In the genomic region with DNA sequence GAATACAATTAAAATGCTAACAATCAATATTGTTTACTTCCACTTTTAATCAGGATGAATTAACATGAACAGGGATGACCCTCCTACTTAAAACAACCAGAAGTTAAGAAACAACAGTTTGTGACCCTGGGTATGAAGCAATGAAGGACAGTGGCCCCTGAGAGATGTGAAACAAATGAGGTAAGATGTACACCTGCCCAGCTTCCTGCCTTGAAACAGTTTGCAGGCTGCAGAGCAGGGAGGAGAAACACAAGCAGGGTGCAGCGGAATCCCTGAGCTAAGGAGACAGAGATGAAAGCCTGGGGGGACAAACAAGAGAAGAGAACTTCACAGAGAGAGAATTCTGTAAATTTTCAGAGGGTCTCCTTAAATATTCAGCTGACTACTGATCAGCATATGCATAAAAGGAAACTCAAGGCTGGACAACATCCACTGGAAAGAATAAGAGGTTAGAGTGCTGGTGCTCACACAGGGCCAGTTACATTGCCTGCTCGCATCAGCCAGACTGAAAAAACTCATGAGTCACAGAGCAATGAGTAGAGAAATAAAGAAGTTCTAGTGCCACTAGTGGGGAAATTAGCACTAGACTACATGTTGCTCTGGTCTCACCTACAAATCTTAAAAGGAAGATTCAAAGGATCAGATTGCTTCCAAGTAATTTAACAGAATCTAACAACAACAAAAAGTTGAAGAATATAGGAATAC, we compare ENCODE assay signal across 14 cellular contexts.
A peak's percentile ranks its signal among the peaks of the same experiment; 100 is the strongest.
DNase-seq lines count a peak whose midpoint lies in the region; ATAC-seq and TF ChIP-seq lines count a peak whose summit lies in the region.
"Had no signal": no experiment of that assay in that cellular context is flagged by ENCODE, and none has a peak within 500 bp of the region (broad histone marks: within the 10 kb centered on the region; RNA-seq: fewer than 3 reads in every experiment).

No MANE protein-coding gene starts in this region.

- no peaks in the 10 kb centered on the region for H3K27me3 ChIP-seq in HUES64 (ENCODE audit: insufficient read depth, low read length)
- no peaks in the 10 kb centered on the region for H3K27me3 ChIP-seq in ovary
- H3K27me3 ChIP-seq: sigmoid colon, stomach had no signal

- H3K27ac ChIP-seq in HUES64 (ENCODE audit: low read depth, low read length) = no peak overlapping the region
- H3K27ac ChIP-seq in ovary = no peak overlapping the region
- H3K27ac ChIP-seq: sigmoid colon, stomach had no signal

- TF ChIP-seq POLR2A in ovary (IDR thresholded peaks at IDR 0.05) = no peak

- ATAC-seq in GM19324 (IDR thresholded peaks at IDR 0.05; ENCODE audit: low FRiP score, unreplicated experiment) (no peak), GM19023 (IDR thresholded peaks at IDR 0.05; ENCODE audit: unreplicated experiment) (no peak)

- H3K9me3 ChIP-seq in HUES64 (ENCODE audit: insufficient read depth, low read depth, low read length) (no peaks in the 10 kb centered on the region), ovary (no peaks in the 10 kb centered on the region)
- H3K9me3 ChIP-seq: sigmoid colon, stomach had no signal

- no peak for TF ChIP-seq EP300 in ovary (IDR thresholded peaks at IDR 0.05)

- TF ChIP-seq CTCF in cardiac fibroblast (IDR thresholded peaks at IDR 0.05; ENCODE audit: low read depth, low read length) = peak; percentile 17
- TF ChIP-seq CTCF in ovary (IDR thresholded peaks at IDR 0.05) = no peak

- whole genome bisulfite sequencing in HUES64 = 91% methylated on average over 2 of the region's 2 CpGs
- 70 to 77% (median 76%) methylated on average over 2 of the region's 2 CpGs for WGBS in ovary, 3 donors

- DNase-seq in EH (ENCODE audit: low read depth) (peak; percentile 26), cardiac fibroblast (ENCODE audit: low read depth in 2 of 2) (peak; percentile 20 to 50), myocyte (ENCODE audit: low read depth) (peak; percentile 65), ovary (no peak)
- DNase-seq: activated naive CD4-positive, alpha-beta T cell treated with anti-CD3 and anti-CD28 coated beads, Interleukin-2, amount 10 ng/mL, durations not matched to agents 7 days and 5 days; CD4-positive, alpha-beta T cell; hypothalamus; NCI-H1436; NCI-H82; sigmoid colon; stomach had no signal

- H3K36me3 ChIP-seq in HUES64 (ENCODE audit: insufficient read depth, low read length) = no peaks in the 10 kb centered on the region
- no peaks in the 10 kb centered on the region for H3K36me3 ChIP-seq in ovary
- H3K36me3 ChIP-seq: sigmoid colon, stomach had no signal

- intact Hi-C loops in ovary (cut with DNase I) = no loop called here

- H3K4me1 ChIP-seq in HUES64 (ENCODE audit: insufficient read depth, low read length) = peaks cover 4% of the 10 kb centered on the region
- H3K4me1 ChIP-seq in ovary (ENCODE audit: insufficient read depth) = peaks cover 3% of the 10 kb centered on the region

- H3K4me3 ChIP-seq in HUES64 (ENCODE audit: low read length) = no peak overlapping the region
- H3K4me3 ChIP-seq in cardiac fibroblast (replicated peaks in 1 of 2; ENCODE audit: low read depth in 2 of 2, low read length in 2 of 2) = no peak overlapping the region
- H3K4me3 ChIP-seq in ovary = no peak overlapping the region
- H3K4me3 ChIP-seq: sigmoid colon, stomach had no signal

- H3K9ac ChIP-seq in HUES64 (ENCODE audit: low read depth, low read length) = peak overlapping the region; percentile 8; the same call in 1 of the 2 replicates

Comparison
In these comparisons a context has a peak if more than half of its experiments do, and no peak if none do; other contexts are left out.
1. DNase-seq: peak in EH (single experiment), cardiac fibroblast (2 of 2) and myocyte (single experiment); none in ovary (0 of 5).